ENCODE assay signal across 35 cellular contexts in the genomic region with DNA sequence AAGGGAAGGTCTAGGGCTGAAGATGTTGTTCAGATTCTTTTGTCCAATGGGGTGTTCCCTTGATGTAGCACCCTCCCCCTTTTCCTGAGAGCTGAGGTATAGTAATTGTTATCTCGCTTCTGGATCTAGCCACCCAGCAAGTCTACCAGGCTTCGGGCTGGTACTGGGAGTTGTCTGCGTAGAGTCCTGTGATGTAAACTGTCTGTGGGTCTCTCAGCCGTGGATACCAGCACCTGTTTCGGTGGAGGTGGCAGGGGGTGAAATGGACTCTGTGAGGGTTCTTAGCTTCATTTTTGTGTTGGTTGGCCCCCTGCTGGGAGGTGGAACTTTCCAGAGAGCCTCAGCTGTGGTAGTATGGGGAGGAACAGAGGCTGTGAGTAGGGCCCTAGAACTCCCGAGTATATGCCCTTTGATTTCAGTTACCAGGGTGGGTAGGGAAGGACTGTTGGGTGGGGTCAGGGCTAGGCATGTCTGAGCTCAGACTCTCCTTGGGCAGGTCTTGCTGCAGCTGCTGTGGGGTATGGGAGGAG.
"Had no signal": no experiment of that assay in that cellular context is flagged by ENCODE, and none has a peak within 500 bp of the region (broad histone marks: within the 10 kb centered on the region; RNA-seq: fewer than 3 reads in every experiment).

No MANE protein-coding gene starts in this region.

- H3K27me3 ChIP-seq: MG63 had no signal

- H3K4me3 ChIP-seq: MG63 had no signal

- H3K36me3 ChIP-seq: MG63 had no signal

- DNase-seq: Kasumi-1, MG63, MM.1S, MV-4-11, NCI-H1048, NCI-H1092, NCI-H1092 treated with DMSO at 0.1 percent for 48 hours, NCI-H1105, NCI-H1105 treated with DMSO at 0.1 percent for 48 hours, NCI-H1417, NCI-H1417 treated with DMSO at 0.1 percent for 48 hours, NCI-H1436, NCI-H1436 treated with DMSO at 0.1 percent for 48 hours, NCI-H146, NCI-H1694, NCI-H1694 treated with DMSO at 0.1 percent for 48 hours, NCI-H187, NCI-H187 treated with DMSO at 0.1 percent for 48 hours, NCI-H1930, NCI-H2029, NCI-H2029 treated with DMSO at 0.1 percent for 48 hours, NCI-H2081, NCI-H2081 treated with DMSO at 0.1 percent for 48 hours, NCI-H2107, NCI-H2171, NCI-H2171 treated with DMSO at 0.1 percent for 48 hours, NCI-H2227 treated with DMSO at 0.1 percent for 48 hours, NCI-H345, NCI-H446, NCI-H446 treated with DMSO at 0.1 percent for 48 hours, NCI-H510A, NCI-H510A treated with DMSO at 0.1 percent for 48 hours, NCI-H524, NCI-H524 treated with DMSO at 0.1 percent for 48 hours, NCI-H526 had no signal
